ENCODE assay signal across 7 cellular contexts in genomic region chr11:75562048-75562835, GRCh38. TPM values are rescaled to one million over a fixed set of nuclear protein-coding genes. Genes with fewer than 3 reads are reported as not detected.
DNase-seq lines count a peak whose midpoint lies in the region; ATAC-seq, FAIRE-seq and TF ChIP-seq lines count a peak whose summit lies in the region.

TSS of gene SERPINH1 (plus strand) at chr11:75562253. CDS start at chr11:75566350, 4,097 bp downstream.

- peak within 1 kb of the TSS; percentile 99 for H3K4me3 Mint-ChIP-seq in chondrocyte (ENCODE audit: unreplicated experiment)

- peaks cover 75% of the 10 kb centered on the region for H3K4me1 Mint-ChIP-seq in chondrocyte (ENCODE audit: low read depth)

- peaks cover 5 to 9% of the 10 kb centered on the region in 2 donors for H3K36me3 ChIP-seq in kidney (ENCODE audit: control insufficient read depth in 1 of 2, insufficient read depth in 2 of 2, low read length in 2 of 2)

- H3K9ac ChIP-seq in kidney (ENCODE audit: low read length in 2 of 2) = peak within 1 kb of the TSS; percentile 91 to 99

- intact Hi-C loops in kidney (cut with DNase I) = no loop called here

- no peaks in the 10 kb centered on the region for H3K9me3 ChIP-seq in kidney (ENCODE audit: control insufficient read depth in 1 of 2, low read length in 2 of 2)

- no peaks in the 10 kb centered on the region for H3K27me3 Mint-ChIP-seq in chondrocyte (ENCODE audit: low read depth)

- H3K4me1 ChIP-seq in kidney (ENCODE audit: control insufficient read depth in 1 of 2, insufficient read depth in 1 of 2, low read depth in 1 of 2, low read length in 2 of 2) = peaks cover 45 to 52% of the 10 kb centered on the region in 2 donors

- DNase-seq in NCI-H2227 treated with DMSO at 0.1 percent for 48 hours (lab: John Stamatoyannopoulos, UW) = peak; percentile 79
- peak; percentile 70 for DNase-seq in activated CD4-positive, CD25-positive, alpha-beta regulatory T cell treated with anti-CD3 and anti-CD28 coated beads, Interleukin-2, amount 50 U/mL, for 72 hours
- no peak for DNase-seq in chondrocyte (ENCODE audit: low spot score)
- peak; percentile 97 for DNase-seq in kidney
- peak; percentile 63 to 74 (median 73) for DNase-seq in stimulated activated CD4-positive, alpha-beta T cell treated with anti-CD3 and anti-CD28 coated beads, Interleukin-12 subunit alpha, Interleukin-12 subunit beta, amount 100 ng/mL, for 48 hours (ENCODE audit: low read depth in 2 of 3, low spot score in 1 of 3)

- no peak for TF ChIP-seq CTCF in chondrocyte (IDR thresholded peaks at IDR 0.05)
- TF ChIP-seq CTCF in kidney (IDR thresholded peaks at IDR 0.05; ENCODE audit: borderline replicate concordance, extremely low read depth, insufficient read depth) = no peak

- peak within 1 kb of the TSS; percentile 82 to 99 for H3K4me3 ChIP-seq in kidney (ENCODE audit: low read length in 2 of 2)

- ATAC-seq in GM18520 (IDR thresholded peaks at IDR 0.05; ENCODE audit: unreplicated experiment) = peak; percentile 51
- peak; percentile 63 for ATAC-seq in HG03039 (IDR thresholded peaks at IDR 0.05; ENCODE audit: unreplicated experiment)

- H3K27ac ChIP-seq in kidney (ENCODE audit: low read depth in 2 of 2, low read length in 2 of 2) = peak within 1 kb of the TSS; percentile 100

- H3K9me3 Mint-ChIP-seq in chondrocyte (ENCODE audit: low read depth) = no peaks in the 10 kb centered on the region

- FAIRE-seq in kidney (lab: Jason Lieb, UNC) = no peak

- peak within 1 kb of the TSS; percentile 99 for H3K27ac Mint-ChIP-seq in chondrocyte (ENCODE audit: unreplicated experiment)

- H3K36me3 Mint-ChIP-seq in chondrocyte (ENCODE audit: low read depth) = peaks cover 20% of the 10 kb centered on the region

RNA-seq across cellular contexts. Expression of gene SERPINH1, which starts in this region (rescaled TPM):
- total RNA-seq in chondrocyte (1,000 to 1,204 TPM (median 1,170 TPM) in 3 replicates), kidney (104 TPM)
- 81.1 TPM for polyA plus RNA-seq in kidney (ENCODE audit: insufficient read depth, low read depth, low replicate concordance)
